In genomic region chr1:71857862-71858261, GRCh38 we compare ENCODE assay signal across 19 cellular contexts.
DNase-seq lines count a peak whose midpoint lies in the region; ATAC-seq and TF ChIP-seq lines count a peak whose summit lies in the region.
"Had no signal": no experiment of that assay in that cellular context is flagged by ENCODE, and none has a peak within 500 bp of the region (broad histone marks: within the 10 kb centered on the region; RNA-seq: fewer than 3 reads in every experiment).

No MANE protein-coding gene starts in this region.

- H3K4me3 ChIP-seq in fibroblast of the aortic adventitia (ENCODE audit: low read depth, low read length), result no peak overlapping the region
- H3K4me3 ChIP-seq in aorta (ENCODE audit: low read length in 2 of 2), result no peak overlapping the region
- H3K4me3 ChIP-seq in stomach, result no peak overlapping the region
- H3K4me3 ChIP-seq: esophagus squamous epithelium, heart right ventricle had no signal

- ATAC-seq in Right ventricle myocardium inferior (peak; percentile 87), aorta (ENCODE audit: low FRiP score) (peak; percentile 53), GM18517 (IDR thresholded peaks at IDR 0.05; ENCODE audit: unreplicated experiment) (no peak)
- ATAC-seq: activated T-cell treated with anti-CD3 and anti-CD28 coated beads, Interleukin-2, amount 50 U/mL, for 72 hours; effector memory CD8-positive, alpha-beta T cell had no signal

- TF ChIP-seq EP300 in stomach (IDR thresholded peaks at IDR 0.05), result no peak

- no peak for DNase-seq in Right ventricle myocardium inferior (ENCODE audit: missing footprints)
- no peak for DNase-seq in cardiac septum (ENCODE audit: low spot score)
- peak; percentile 65 to 72 for DNase-seq in NCI-H446 (lab: John Stamatoyannopoulos, UW)
- peak; percentile 86 for DNase-seq in fibroblast of the aortic adventitia (ENCODE audit: low read depth)
- DNase-seq in aorta, result no peak
- DNase-seq in stomach, result no peak
- no peak for DNase-seq in LoVo (ENCODE audit: low spot score)
- DNase-seq: activated naive CD4-positive, alpha-beta T cell treated with anti-CD3 and anti-CD28 coated beads, Interleukin-2, amount 10 ng/mL, durations not matched to agents 7 days and 5 days; activated T-cell treated with anti-CD3 and anti-CD28 coated beads, Interleukin-2, amount 50 U/mL, for 72 hours; CD4-positive, alpha-beta T cell; effector memory CD8-positive, alpha-beta T cell; esophagus squamous epithelium; NCI-H1092 treated with DMSO at 0.1 percent for 48 hours; NCI-H2081 treated with DMSO at 0.1 percent for 48 hours; NCI-H748 treated with DMSO at 0.1 percent for 48 hours had no signal

- TF ChIP-seq CTCF in fibroblast of the aortic adventitia (IDR thresholded peaks at IDR 0.05; ENCODE audit: insufficient read depth, low read length) (no peak), stomach (IDR thresholded peaks at IDR 0.05) (no peak)

- H3K36me3 ChIP-seq in aorta (ENCODE audit: control insufficient read depth in 1 of 2, insufficient read depth in 2 of 2, low read length in 1 of 2), result no peaks in the 10 kb centered on the region
- H3K36me3 ChIP-seq in stomach, result no peaks in the 10 kb centered on the region
- H3K36me3 ChIP-seq: esophagus squamous epithelium, heart right ventricle, neutrophil had no signal

- H3K9me3 ChIP-seq in aorta (ENCODE audit: control insufficient read depth, low read length) (no peaks in the 10 kb centered on the region), stomach (no peaks in the 10 kb centered on the region)
- H3K9me3 ChIP-seq: esophagus squamous epithelium, heart right ventricle, neutrophil had no signal

- H3K4me1 ChIP-seq in aorta (ENCODE audit: control insufficient read depth in 1 of 2, insufficient read depth in 2 of 2, low read length in 2 of 2), result no peaks in the 10 kb centered on the region
- no peaks in the 10 kb centered on the region for H3K4me1 ChIP-seq in stomach
- H3K4me1 ChIP-seq: esophagus squamous epithelium, heart right ventricle had no signal

- H3K27ac ChIP-seq in aorta (ENCODE audit: low read depth in 1 of 2, low read length in 2 of 2) (no peak overlapping the region), stomach (no peak overlapping the region)
- H3K27ac ChIP-seq: esophagus squamous epithelium, heart right ventricle, KMS-11, neutrophil had no signal

- 10 to 29% methylated on average over 1 of the region's 1 CpG for WGBS in aorta, 2 donors
- 66 to 86% (median 75%) methylated on average over 1 of the region's 1 CpG for WGBS in stomach, 5 donors

- H3K27me3 ChIP-seq in aorta (ENCODE audit: control insufficient read depth in 1 of 2, insufficient read depth in 2 of 2, low read length in 1 of 2), result no peaks in the 10 kb centered on the region
- H3K27me3 ChIP-seq in stomach, result no peaks in the 10 kb centered on the region
- H3K27me3 ChIP-seq: esophagus squamous epithelium, heart right ventricle, neutrophil had no signal

- intact Hi-C loops in Right ventricle myocardium inferior (cut with DNase I), result loop anchor here (10.0 kb wide), 2 partner anchors 247 to 427 kb away; partner anchors contain the start of gene NEGR1
- intact Hi-C loops in cardiac septum (cut with DNase I), result no loop called here
- intact Hi-C loops in aorta (cut with DNase I), result no loop called here
- intact Hi-C loops in stomach (cut with DNase I; ENCODE audit: low total_unique reads), result no loop called here

- TF ChIP-seq POLR2A in stomach (IDR thresholded peaks at IDR 0.05), result no peak

Comparison
In these comparisons a context has a peak if more than half of its experiments do, and no peak if none do; other contexts are left out.
1. DNase-seq: peak in NCI-H446 (2 of 2) and fibroblast of the aortic adventitia (single experiment); none in Right ventricle myocardium inferior (single experiment), cardiac septum (single experiment), aorta (0 of 2), stomach (single experiment) and LoVo (single experiment).